ENCODE assay signal across 26 cellular contexts in genomic region chr14:71521736-71522135, GRCh38.
DNase-seq lines count a peak whose midpoint lies in the region; ATAC-seq and TF ChIP-seq lines count a peak whose summit lies in the region.
"Had no signal": no experiment of that assay in that cellular context is flagged by ENCODE, and none has a peak within 500 bp of the region (broad histone marks: within the 10 kb centered on the region; RNA-seq: fewer than 3 reads in every experiment).

No MANE protein-coding gene starts in this region.

- no peak overlapping the region for H3K4me3 Mint-ChIP-seq in endothelial cell (ENCODE audit: unreplicated experiment)
- no peak overlapping the region for H3K4me3 Mint-ChIP-seq in stimulated activated naive B cell treated with anti-CD40 and anti-IgM and Interleukin-4, amounts not matched to agents 10 μg/mL and 1 μg/mL and 100 μg/mL, for 72 hours
- no peak overlapping the region for H3K4me3 Mint-ChIP-seq in activated T-helper 17 cell treated with anti-CD3 and anti-CD28 coated beads, Interleukin-2, amount 50 U/mL, for 72 hours
- H3K4me3 Mint-ChIP-seq: activated B cell treated with CpG ODN at 0.5 μM for 24 hours; activated T-cell treated with anti-CD3 and anti-CD28 coated beads, Interleukin-2, amount 50 U/mL, for 4 hours; central memory CD8-positive, alpha-beta T cell; GM23338; mesothelial cell of epicardium; naive thymus-derived CD4-positive, alpha-beta T cell; stimulated activated effector memory CD8-positive, alpha-beta T cell treated with anti-CD3 and anti-CD28 coated beads, Interleukin-12 subunit alpha, Interleukin-12 subunit beta, amount 100 ng/mL, for 72 hours; T-helper 1 cell treated with Interleukin-12 subunit alpha and Interleukin-12 subunit beta and Interleukin-4 antibody, amounts not matched to agents 30 μg/mL and 1 μg/mL, for 36 hours had no signal

- TF ChIP-seq CTCF in endothelial cell (IDR thresholded peaks at IDR 0.05; ENCODE audit: unreplicated experiment): no peak

- H3K27ac Mint-ChIP-seq in endothelial cell (ENCODE audit: unreplicated experiment): peak overlapping the region; percentile 78
- peak overlapping the region; percentile 48 for H3K27ac Mint-ChIP-seq in stimulated activated naive B cell treated with anti-CD40 and anti-IgM and Interleukin-4, amounts not matched to agents 10 μg/mL and 1 μg/mL and 100 μg/mL, for 72 hours
- H3K27ac Mint-ChIP-seq in activated T-helper 17 cell treated with anti-CD3 and anti-CD28 coated beads, Interleukin-2, amount 50 U/mL, for 72 hours: no peak overlapping the region
- H3K27ac Mint-ChIP-seq: activated B cell treated with CpG ODN at 0.5 μM for 24 hours; GM23338; mesothelial cell of epicardium; stimulated activated effector memory CD8-positive, alpha-beta T cell treated with anti-CD3 and anti-CD28 coated beads, Interleukin-12 subunit alpha, Interleukin-12 subunit beta, amount 100 ng/mL, for 72 hours; T-helper 1 cell treated with Interleukin-12 subunit alpha and Interleukin-12 subunit beta and Interleukin-4 antibody, amounts not matched to agents 30 μg/mL and 1 μg/mL, for 36 hours had no signal

- DNase-seq in NCI-H748 (lab: John Stamatoyannopoulos, UW; ENCODE audit: unreplicated experiment) (peak; percentile 5), NCI-H748 treated with DMSO at 0.1 percent for 48 hours (lab: John Stamatoyannopoulos, UW) (no peak), NCI-H2227 (lab: John Stamatoyannopoulos, UW; ENCODE audit: unreplicated experiment) (peak; percentile 19), endothelial cell (ENCODE audit: low spot score) (no peak), NCI-H510A treated with DMSO at 0.1 percent for 48 hours (lab: John Stamatoyannopoulos, UW) (no peak)
- no peak for DNase-seq in stimulated activated naive B cell treated with anti-CD40 and anti-IgM and Interleukin-4, amounts not matched to agents 10 μg/mL and 1 μg/mL and 100 μg/mL, for 72 hours
- DNase-seq: activated B cell treated with CpG ODN at 0.5 μM for 24 hours; activated naive CD4-positive, alpha-beta T cell treated with Interleukin-2 at 50 U/mL for 16 hours; activated T-cell treated with anti-CD3 and anti-CD28 coated beads, Interleukin-2, amount 50 U/mL, for 4 hours; C1 segment of cervical spinal cord; Calu3; DND-41; foreskin fibroblast; MG63; naive thymus-derived CD4-positive, alpha-beta T cell; NCI-H2081 treated with DMSO at 0.1 percent for 48 hours; stimulated activated CD4-positive, alpha-beta T cell treated with anti-CD3 and anti-CD28 coated beads, Interleukin-15, amount 100 ng/mL, for 24 hours; upper lobe of right lung had no signal

- peaks cover 4% of the 10 kb centered on the region for H3K36me3 Mint-ChIP-seq in endothelial cell (ENCODE audit: low read depth, unreplicated experiment)
- H3K36me3 Mint-ChIP-seq in stimulated activated naive B cell treated with anti-CD40 and anti-IgM and Interleukin-4, amounts not matched to agents 10 μg/mL and 1 μg/mL and 100 μg/mL, for 72 hours: peaks cover 34 to 59% of the 10 kb centered on the region in 2 donors
- peaks cover 26% of the 10 kb centered on the region for H3K36me3 Mint-ChIP-seq in activated T-helper 17 cell treated with anti-CD3 and anti-CD28 coated beads, Interleukin-2, amount 50 U/mL, for 72 hours (ENCODE audit: low read depth)
- H3K36me3 Mint-ChIP-seq: mesothelial cell of epicardium had no signal

- peaks cover 4% of the 10 kb centered on the region for H3K27me3 Mint-ChIP-seq in endothelial cell (ENCODE audit: unreplicated experiment)
- H3K27me3 Mint-ChIP-seq in stimulated activated naive B cell treated with anti-CD40 and anti-IgM and Interleukin-4, amounts not matched to agents 10 μg/mL and 1 μg/mL and 100 μg/mL, for 72 hours: no peaks in the 10 kb centered on the region
- no peaks in the 10 kb centered on the region for H3K27me3 Mint-ChIP-seq in activated T-helper 17 cell treated with anti-CD3 and anti-CD28 coated beads, Interleukin-2, amount 50 U/mL, for 72 hours
- H3K27me3 Mint-ChIP-seq: activated B cell treated with CpG ODN at 0.5 μM for 24 hours; central memory CD8-positive, alpha-beta T cell; naive thymus-derived CD4-positive, alpha-beta T cell had no signal

- no peak for ATAC-seq in stimulated activated naive B cell treated with anti-CD40 and anti-IgM and Interleukin-4, amounts not matched to agents 10 μg/mL and 1 μg/mL and 100 μg/mL, for 72 hours (replicated peaks)
- ATAC-seq in HG02763 (IDR thresholded peaks at IDR 0.05; ENCODE audit: unreplicated experiment): no peak
- no peak for ATAC-seq in activated T-helper 17 cell treated with anti-CD3 and anti-CD28 coated beads, Interleukin-2, amount 50 U/mL, for 72 hours (replicated peaks)
- ATAC-seq: activated T-cell treated with anti-CD3 and anti-CD28 coated beads, Interleukin-2, amount 50 U/mL, for 4 hours; GM23338; K562; naive thymus-derived CD4-positive, alpha-beta T cell; stimulated activated effector memory CD8-positive, alpha-beta T cell treated with anti-CD3 and anti-CD28 coated beads, Interleukin-12 subunit alpha, Interleukin-12 subunit beta, amount 100 ng/mL, for 72 hours had no signal

- peaks cover 16% of the 10 kb centered on the region for H3K4me1 Mint-ChIP-seq in endothelial cell (ENCODE audit: unreplicated experiment)
- peaks cover 29 to 62% of the 10 kb centered on the region in 2 donors for H3K4me1 Mint-ChIP-seq in stimulated activated naive B cell treated with anti-CD40 and anti-IgM and Interleukin-4, amounts not matched to agents 10 μg/mL and 1 μg/mL and 100 μg/mL, for 72 hours
- peaks cover 15% of the 10 kb centered on the region for H3K4me1 Mint-ChIP-seq in activated T-helper 17 cell treated with anti-CD3 and anti-CD28 coated beads, Interleukin-2, amount 50 U/mL, for 72 hours
- H3K4me1 Mint-ChIP-seq: GM23338 had no signal

- H3K9me3 Mint-ChIP-seq in endothelial cell (ENCODE audit: unreplicated experiment): no peaks in the 10 kb centered on the region
- H3K9me3 Mint-ChIP-seq in stimulated activated naive B cell treated with anti-CD40 and anti-IgM and Interleukin-4, amounts not matched to agents 10 μg/mL and 1 μg/mL and 100 μg/mL, for 72 hours: peaks cover 5 to 6% of the 10 kb centered on the region in 2 donors
- no peaks in the 10 kb centered on the region for H3K9me3 Mint-ChIP-seq in activated T-helper 17 cell treated with anti-CD3 and anti-CD28 coated beads, Interleukin-2, amount 50 U/mL, for 72 hours
- H3K9me3 Mint-ChIP-seq: activated B cell treated with CpG ODN at 0.5 μM for 24 hours; activated T-cell treated with anti-CD3 and anti-CD28 coated beads, Interleukin-2, amount 50 U/mL, for 4 hours; central memory CD8-positive, alpha-beta T cell; mesothelial cell of epicardium; stimulated activated effector memory CD8-positive, alpha-beta T cell treated with anti-CD3 and anti-CD28 coated beads, Interleukin-12 subunit alpha, Interleukin-12 subunit beta, amount 100 ng/mL, for 72 hours had no signal

Comparison
In these comparisons a context has a peak if more than half of its experiments do, and no peak if none do; other contexts are left out.
1. DNase-seq: peak in NCI-H748 (single experiment) and NCI-H2227 (single experiment); none in NCI-H748 treated with DMSO at 0.1 percent for 48 hours (single experiment), endothelial cell (single experiment), stimulated activated naive B cell treated with anti-CD40 and anti-IgM and Interleukin-4, amounts not matched to agents 10 μg/mL and 1 μg/mL and 100 μg/mL, for 72 hours (single experiment) and NCI-H510A treated with DMSO at 0.1 percent for 48 hours (single experiment).